34 cellular contexts compared by ENCODE assay signal in the genomic region with DNA sequence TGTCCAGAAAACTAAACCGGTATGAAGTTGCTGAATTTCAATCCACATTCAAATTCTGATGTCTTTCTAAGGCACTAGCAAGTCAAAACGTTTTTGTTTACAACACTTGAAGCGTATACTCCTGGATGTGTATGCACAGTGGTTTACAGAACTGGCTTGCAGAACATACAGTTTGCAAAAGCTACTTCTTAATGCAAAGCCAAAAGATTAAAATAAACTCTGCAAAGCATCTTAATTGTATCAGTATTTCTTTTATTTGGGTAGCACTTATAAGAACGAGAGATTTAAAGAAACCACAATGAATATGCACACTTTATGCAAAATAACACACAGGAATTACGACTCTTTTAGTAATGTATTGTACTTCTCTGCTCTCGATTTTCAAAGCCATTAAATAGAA.
"Had no signal": no experiment of that assay in that cellular context is flagged by ENCODE, and none has a peak within 500 bp of the region (broad histone marks: within the 10 kb centered on the region; RNA-seq: fewer than 3 reads in every experiment).

No MANE protein-coding gene starts in this region.

- H3K4me3 ChIP-seq: MG63 had no signal

- H3K27me3 ChIP-seq: MG63 had no signal

- H3K9me3 ChIP-seq: MG63 had no signal

- H3K36me3 ChIP-seq: MG63 had no signal

- DNase-seq: Karpas-422, Kasumi-1, MG63, MM.1S, MV-4-11, NCI-H1048, NCI-H1092, NCI-H1092 treated with DMSO at 0.1 percent for 48 hours, NCI-H1105, NCI-H1105 treated with DMSO at 0.1 percent for 48 hours, NCI-H1417, NCI-H1417 treated with DMSO at 0.1 percent for 48 hours, NCI-H1436, NCI-H1436 treated with DMSO at 0.1 percent for 48 hours, NCI-H146, NCI-H1694, NCI-H1694 treated with DMSO at 0.1 percent for 48 hours, NCI-H187, NCI-H187 treated with DMSO at 0.1 percent for 48 hours, NCI-H1930, NCI-H2029, NCI-H2029 treated with DMSO at 0.1 percent for 48 hours, NCI-H2081, NCI-H2081 treated with DMSO at 0.1 percent for 48 hours, NCI-H2107, NCI-H2171, NCI-H2171 treated with DMSO at 0.1 percent for 48 hours, NCI-H2227 treated with DMSO at 0.1 percent for 48 hours, NCI-H226, NCI-H345, NCI-H446, NCI-H446 treated with DMSO at 0.1 percent for 48 hours, NCI-H510A, NCI-H510A treated with DMSO at 0.1 percent for 48 hours had no signal
